ENCODE assay signal across 1 cellular context in the genomic region with DNA sequence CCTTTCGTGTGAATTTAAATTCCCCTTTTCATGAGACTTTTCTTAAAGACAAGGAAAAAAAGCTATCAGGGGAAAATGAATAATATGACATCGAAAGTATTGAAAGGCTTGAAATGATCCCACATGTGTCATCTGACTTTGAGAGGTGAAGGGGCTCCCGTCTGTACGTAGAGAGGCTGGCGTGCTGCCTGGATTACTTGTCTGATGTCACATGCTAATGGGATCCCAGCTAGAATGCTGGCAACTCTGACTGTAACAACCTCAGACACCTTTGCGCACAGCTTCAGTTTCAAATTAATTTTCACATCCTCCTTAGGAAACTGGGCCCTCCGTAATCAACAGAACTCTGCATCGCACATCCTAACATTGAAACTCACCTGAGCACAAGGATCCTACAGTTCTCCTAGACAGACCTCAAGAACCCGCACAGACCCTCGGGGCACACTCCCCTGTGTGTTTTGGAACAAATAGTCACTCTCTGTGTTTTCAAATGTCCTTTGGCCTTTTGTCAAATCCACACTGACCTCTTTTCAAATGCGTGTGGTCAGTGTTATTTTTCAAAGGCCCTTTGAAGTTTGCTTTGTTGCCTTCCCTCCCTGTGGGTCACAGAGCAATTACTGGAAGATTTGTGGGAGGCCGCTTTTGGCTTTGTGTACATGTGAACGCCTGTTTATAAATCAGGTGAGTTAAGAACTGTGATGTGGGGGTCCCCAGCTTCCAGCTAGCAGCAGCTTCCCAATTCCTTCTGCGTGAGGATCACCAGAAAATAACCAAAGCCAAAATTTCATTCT.
TF ChIP-seq lines count a peak whose summit lies in the region.

No MANE protein-coding gene starts in this region.

TF ChIP-seq in HepG2, 621 proteins besides CTCF, POLR2A, EP300 and RAD21 (continued from another document and continues in another):
- TF ChIP-seq, protein P1, sequence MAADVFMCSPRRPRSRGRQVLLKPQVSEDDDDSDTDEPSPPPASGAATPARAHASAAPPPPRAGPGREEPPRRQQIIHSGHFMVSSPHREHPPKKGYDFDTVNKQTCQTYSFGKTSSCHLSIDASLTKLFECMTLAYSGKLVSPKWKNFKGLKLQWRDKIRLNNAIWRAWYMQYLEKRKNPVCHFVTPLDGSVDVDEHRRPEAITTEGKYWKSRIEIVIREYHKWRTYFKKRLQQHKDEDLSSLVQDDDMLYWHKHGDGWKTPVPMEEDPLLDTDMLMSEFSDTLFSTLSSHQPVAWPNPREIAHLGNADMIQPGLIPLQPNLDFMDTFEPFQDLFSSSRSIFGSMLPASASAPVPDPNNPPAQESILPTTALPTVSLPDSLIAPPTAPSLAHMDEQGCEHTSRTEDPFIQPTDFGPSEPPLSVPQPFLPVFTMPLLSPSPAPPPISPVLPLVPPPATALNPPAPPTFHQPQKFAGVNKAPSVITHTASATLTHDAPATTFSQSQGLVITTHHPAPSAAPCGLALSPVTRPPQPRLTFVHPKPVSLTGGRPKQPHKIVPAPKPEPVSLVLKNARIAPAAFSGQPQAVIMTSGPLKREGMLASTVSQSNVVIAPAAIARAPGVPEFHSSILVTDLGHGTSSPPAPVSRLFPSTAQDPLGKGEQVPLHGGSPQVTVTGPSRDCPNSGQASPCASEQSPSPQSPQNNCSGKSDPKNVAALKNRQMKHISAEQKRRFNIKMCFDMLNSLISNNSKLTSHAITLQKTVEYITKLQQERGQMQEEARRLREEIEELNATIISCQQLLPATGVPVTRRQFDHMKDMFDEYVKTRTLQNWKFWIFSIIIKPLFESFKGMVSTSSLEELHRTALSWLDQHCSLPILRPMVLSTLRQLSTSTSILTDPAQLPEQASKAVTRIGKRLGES (CRISPR knock-in tag; IDR thresholded peaks at IDR 0.05; ENCODE audit: borderline replicate concordance) = no peak; the same call in 1 of the 2 replicates
- peak; percentile 77; the same call in 1 of the 2 replicates for TF ChIP-seq ZFP37 (CRISPR knock-in tag; IDR thresholded peaks at IDR 0.05; ENCODE audit: borderline replicate concordance)
- TF ChIP-seq HDAC6 (IDR thresholded peaks at IDR 0.05; ENCODE audit: low read depth, low read length) = no peak
- no peak for TF ChIP-seq NFE2 (CRISPR knock-in tag; IDR thresholded peaks at IDR 0.05)
- TF ChIP-seq MYC (CRISPR knock-in tag; IDR thresholded peaks at IDR 0.05; ENCODE audit: borderline replicate concordance) = 0 out of 2 replicates have a peak, but pooled peaks have one; percentile 37
- TF ChIP-seq HOXA5 (CRISPR knock-in tag; IDR thresholded peaks at IDR 0.05) = 0 out of 2 replicates have a peak, but pooled peaks have one; percentile 31
- peak; percentile 96 for TF ChIP-seq FOXM1 (CRISPR knock-in tag; IDR thresholded peaks at IDR 0.05)
- no peak for TF ChIP-seq ARID2 (CRISPR knock-in tag; IDR thresholded peaks at IDR 0.05; ENCODE audit: borderline replicate concordance)
- TF ChIP-seq, protein P2, sequence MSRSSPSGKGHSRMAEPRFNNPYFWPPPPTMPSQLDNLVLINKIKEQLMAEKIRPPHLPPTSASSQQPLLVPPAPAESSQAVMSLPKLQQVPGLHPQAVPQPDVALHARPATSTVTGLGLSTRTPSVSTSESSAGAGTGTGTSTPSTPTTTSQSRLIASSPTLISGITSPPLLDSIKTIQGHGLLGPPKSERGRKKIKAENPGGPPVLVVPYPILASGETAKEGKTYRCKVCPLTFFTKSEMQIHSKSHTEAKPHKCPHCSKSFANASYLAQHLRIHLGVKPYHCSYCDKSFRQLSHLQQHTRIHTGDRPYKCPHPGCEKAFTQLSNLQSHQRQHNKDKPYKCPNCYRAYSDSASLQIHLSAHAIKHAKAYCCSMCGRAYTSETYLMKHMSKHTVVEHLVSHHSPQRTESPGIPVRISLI (CRISPR knock-in tag; IDR thresholded peaks at IDR 0.05; ENCODE audit: borderline replicate concordance) = peak; percentile 68
- TF ChIP-seq, protein P3, sequence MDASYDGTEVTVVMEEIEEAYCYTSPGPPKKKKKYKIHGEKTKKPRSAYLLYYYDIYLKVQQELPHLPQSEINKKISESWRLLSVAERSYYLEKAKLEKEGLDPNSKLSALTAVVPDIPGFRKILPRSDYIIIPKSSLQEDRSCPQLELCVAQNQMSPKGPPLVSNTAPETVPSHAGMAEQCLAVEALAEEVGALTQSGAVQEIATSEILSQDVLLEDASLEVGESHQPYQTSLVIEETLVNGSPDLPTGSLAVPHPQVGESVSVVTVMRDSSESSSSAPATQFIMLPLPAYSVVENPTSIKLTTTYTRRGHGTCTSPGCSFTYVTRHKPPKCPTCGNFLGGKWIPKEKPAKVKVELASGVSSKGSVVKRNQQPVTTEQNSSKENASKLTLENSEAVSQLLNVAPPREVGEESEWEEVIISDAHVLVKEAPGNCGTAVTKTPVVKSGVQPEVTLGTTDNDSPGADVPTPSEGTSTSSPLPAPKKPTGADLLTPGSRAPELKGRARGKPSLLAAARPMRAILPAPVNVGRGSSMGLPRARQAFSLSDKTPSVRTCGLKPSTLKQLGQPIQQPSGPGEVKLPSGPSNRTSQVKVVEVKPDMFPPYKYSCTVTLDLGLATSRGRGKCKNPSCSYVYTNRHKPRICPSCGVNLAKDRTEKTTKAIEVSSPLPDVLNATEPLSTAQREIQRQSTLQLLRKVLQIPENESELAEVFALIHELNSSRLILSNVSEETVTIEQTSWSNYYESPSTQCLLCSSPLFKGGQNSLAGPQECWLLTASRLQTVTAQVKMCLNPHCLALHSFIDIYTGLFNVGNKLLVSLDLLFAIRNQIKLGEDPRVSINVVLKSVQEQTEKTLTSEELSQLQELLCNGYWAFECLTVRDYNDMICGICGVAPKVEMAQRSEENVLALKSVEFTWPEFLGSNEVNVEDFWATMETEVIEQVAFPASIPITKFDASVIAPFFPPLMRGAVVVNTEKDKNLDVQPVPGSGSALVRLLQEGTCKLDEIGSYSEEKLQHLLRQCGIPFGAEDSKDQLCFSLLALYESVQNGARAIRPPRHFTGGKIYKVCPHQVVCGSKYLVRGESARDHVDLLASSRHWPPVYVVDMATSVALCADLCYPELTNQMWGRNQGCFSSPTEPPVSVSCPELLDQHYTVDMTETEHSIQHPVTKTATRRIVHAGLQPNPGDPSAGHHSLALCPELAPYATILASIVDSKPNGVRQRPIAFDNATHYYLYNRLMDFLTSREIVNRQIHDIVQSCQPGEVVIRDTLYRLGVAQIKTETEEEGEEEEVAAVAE (CRISPR knock-in tag; IDR thresholded peaks at IDR 0.05; ENCODE audit: borderline replicate concordance) = peak; percentile 92
- peak; percentile 84 for TF ChIP-seq AKAP8 (CRISPR knock-in tag; IDR thresholded peaks at IDR 0.05)
- TF ChIP-seq ZNF205 (CRISPR knock-in tag; IDR thresholded peaks at IDR 0.05) = peak; percentile 80; the same call in 1 of the 2 replicates
- TF ChIP-seq, protein P4, sequence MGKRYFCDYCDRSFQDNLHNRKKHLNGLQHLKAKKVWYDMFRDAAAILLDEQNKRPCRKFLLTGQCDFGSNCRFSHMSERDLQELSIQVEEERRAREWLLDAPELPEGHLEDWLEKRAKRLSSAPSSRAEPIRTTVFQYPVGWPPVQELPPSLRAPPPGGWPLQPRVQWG (CRISPR knock-in tag; IDR thresholded peaks at IDR 0.05; ENCODE audit: borderline replicate concordance, low read depth) = no peak
- no peak for TF ChIP-seq MAFK (conservative IDR thresholded peaks at IDR 0.05 in 1 of 2, IDR thresholded peaks at IDR 0.05 in 1 of 2; ENCODE audit: low read length in 2 of 2)
- TF ChIP-seq ADNP (CRISPR knock-in tag; IDR thresholded peaks at IDR 0.05) = no peak
- no peak for TF ChIP-seq SUZ12 (IDR thresholded peaks at IDR 0.05; ENCODE audit: low read depth, low read length)
- 0 out of 2 replicates have a peak, but pooled peaks have one; percentile 39 for TF ChIP-seq ZSCAN20 (CRISPR knock-in tag; IDR thresholded peaks at IDR 0.05; ENCODE audit: borderline replicate concordance)
- peak; percentile 94 for TF ChIP-seq ASH2L (IDR thresholded peaks at IDR 0.05; ENCODE audit: insufficient read length, low read depth, low read length)
- TF ChIP-seq SIX1 (CRISPR knock-in tag; IDR thresholded peaks at IDR 0.05; ENCODE audit: borderline replicate concordance) = peak; percentile 96
- TF ChIP-seq STAG1 (CRISPR knock-in tag; IDR thresholded peaks at IDR 0.05) = peak; percentile 51
- TF ChIP-seq, protein P5, sequence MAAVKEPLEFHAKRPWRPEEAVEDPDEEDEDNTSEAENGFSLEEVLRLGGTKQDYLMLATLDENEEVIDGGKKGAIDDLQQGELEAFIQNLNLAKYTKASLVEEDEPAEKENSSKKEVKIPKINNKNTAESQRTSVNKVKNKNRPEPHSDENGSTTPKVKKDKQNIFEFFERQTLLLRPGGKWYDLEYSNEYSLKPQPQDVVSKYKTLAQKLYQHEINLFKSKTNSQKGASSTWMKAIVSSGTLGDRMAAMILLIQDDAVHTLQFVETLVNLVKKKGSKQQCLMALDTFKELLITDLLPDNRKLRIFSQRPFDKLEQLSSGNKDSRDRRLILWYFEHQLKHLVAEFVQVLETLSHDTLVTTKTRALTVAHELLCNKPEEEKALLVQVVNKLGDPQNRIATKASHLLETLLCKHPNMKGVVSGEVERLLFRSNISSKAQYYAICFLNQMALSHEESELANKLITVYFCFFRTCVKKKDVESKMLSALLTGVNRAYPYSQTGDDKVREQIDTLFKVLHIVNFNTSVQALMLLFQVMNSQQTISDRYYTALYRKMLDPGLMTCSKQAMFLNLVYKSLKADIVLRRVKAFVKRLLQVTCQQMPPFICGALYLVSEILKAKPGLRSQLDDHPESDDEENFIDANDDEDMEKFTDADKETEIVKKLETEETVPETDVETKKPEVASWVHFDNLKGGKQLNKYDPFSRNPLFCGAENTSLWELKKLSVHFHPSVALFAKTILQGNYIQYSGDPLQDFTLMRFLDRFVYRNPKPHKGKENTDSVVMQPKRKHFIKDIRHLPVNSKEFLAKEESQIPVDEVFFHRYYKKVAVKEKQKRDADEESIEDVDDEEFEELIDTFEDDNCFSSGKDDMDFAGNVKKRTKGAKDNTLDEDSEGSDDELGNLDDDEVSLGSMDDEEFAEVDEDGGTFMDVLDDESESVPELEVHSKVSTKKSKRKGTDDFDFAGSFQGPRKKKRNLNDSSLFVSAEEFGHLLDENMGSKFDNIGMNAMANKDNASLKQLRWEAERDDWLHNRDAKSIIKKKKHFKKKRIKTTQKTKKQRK (IDR thresholded peaks at IDR 0.05; ENCODE audit: low read length) = no peak
- TF ChIP-seq, protein P6, sequence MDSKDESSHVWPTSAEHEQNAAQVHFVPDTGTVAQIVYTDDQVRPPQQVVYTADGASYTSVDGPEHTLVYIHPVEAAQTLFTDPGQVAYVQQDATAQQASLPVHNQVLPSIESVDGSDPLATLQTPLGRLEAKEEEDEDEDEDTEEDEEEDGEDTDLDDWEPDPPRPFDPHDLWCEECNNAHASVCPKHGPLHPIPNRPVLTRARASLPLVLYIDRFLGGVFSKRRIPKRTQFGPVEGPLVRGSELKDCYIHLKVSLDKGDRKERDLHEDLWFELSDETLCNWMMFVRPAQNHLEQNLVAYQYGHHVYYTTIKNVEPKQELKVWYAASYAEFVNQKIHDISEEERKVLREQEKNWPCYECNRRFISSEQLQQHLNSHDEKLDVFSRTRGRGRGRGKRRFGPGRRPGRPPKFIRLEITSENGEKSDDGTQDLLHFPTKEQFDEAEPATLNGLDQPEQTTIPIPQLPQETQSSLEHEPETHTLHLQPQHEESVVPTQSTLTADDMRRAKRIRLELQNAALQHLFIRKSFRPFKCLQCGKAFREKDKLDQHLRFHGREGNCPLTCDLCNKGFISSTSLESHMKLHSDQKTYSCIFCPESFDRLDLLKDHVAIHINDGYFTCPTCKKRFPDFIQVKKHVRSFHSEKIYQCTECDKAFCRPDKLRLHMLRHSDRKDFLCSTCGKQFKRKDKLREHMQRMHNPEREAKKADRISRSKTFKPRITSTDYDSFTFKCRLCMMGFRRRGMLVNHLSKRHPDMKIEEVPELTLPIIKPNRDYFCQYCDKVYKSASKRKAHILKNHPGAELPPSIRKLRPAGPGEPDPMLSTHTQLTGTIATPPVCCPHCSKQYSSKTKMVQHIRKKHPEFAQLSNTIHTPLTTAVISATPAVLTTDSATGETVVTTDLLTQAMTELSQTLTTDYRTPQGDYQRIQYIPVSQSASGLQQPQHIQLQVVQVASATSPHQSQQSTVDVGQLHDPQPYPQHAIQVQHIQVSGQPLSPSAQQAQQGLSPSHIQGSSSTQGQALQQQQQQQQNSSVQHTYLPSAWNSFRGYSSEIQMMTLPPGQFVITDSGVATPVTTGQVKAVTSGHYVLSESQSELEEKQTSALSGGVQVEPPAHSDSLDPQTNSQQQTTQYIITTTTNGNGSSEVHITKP (CRISPR knock-in tag; IDR thresholded peaks at IDR 0.05; ENCODE audit: low read depth) = peak; percentile 92
- 0 out of 2 replicates have a peak, but pooled peaks have one; percentile 69 for TF ChIP-seq TSC22D2 (CRISPR knock-in tag; IDR thresholded peaks at IDR 0.05; ENCODE audit: borderline replicate concordance)
- TF ChIP-seq CBX5 (CRISPR knock-in tag; IDR thresholded peaks at IDR 0.05; ENCODE audit: borderline replicate concordance) = peak; percentile 85
- TF ChIP-seq ZFP90 (CRISPR knock-in tag; IDR thresholded peaks at IDR 0.05; ENCODE audit: borderline replicate concordance) = peak; percentile 52; the same call in 1 of the 2 replicates
- peak; percentile 96 for TF ChIP-seq SP5 (CRISPR knock-in tag; IDR thresholded peaks at IDR 0.05; ENCODE audit: borderline replicate concordance, low read depth)
- TF ChIP-seq NR1H2 (CRISPR knock-in tag; IDR thresholded peaks at IDR 0.05; ENCODE audit: borderline replicate concordance, low read depth) = peak; percentile 74; the same call in 1 of the 2 replicates
- TF ChIP-seq, protein P7, sequence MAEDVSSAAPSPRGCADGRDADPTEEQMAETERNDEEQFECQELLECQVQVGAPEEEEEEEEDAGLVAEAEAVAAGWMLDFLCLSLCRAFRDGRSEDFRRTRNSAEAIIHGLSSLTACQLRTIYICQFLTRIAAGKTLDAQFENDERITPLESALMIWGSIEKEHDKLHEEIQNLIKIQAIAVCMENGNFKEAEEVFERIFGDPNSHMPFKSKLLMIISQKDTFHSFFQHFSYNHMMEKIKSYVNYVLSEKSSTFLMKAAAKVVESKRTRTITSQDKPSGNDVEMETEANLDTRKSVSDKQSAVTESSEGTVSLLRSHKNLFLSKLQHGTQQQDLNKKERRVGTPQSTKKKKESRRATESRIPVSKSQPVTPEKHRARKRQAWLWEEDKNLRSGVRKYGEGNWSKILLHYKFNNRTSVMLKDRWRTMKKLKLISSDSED (CRISPR knock-in tag; IDR thresholded peaks at IDR 0.05) = no peak
- 0 out of 2 replicates have a peak, but pooled peaks have one; percentile 48 for TF ChIP-seq ZNF678 (CRISPR knock-in tag; IDR thresholded peaks at IDR 0.05)
- TF ChIP-seq ZNF234 (CRISPR knock-in tag; conservative IDR thresholded peaks at IDR 0.05) = no peak
- peak; percentile 90; the same call in 1 of the 2 replicates for TF ChIP-seq ZNF556 (CRISPR knock-in tag; IDR thresholded peaks at IDR 0.05; ENCODE audit: borderline replicate concordance)
- TF ChIP-seq HNF4A (CRISPR knock-in tag; IDR thresholded peaks at IDR 0.05) = peak; percentile 95
- TF ChIP-seq ZNF660 (CRISPR knock-in tag; IDR thresholded peaks at IDR 0.05; ENCODE audit: borderline replicate concordance, low read depth) = no peak
- no peak for TF ChIP-seq JARID2 (CRISPR knock-in tag; IDR thresholded peaks at IDR 0.05; ENCODE audit: insufficient replicate concordance)
- TF ChIP-seq ZBTB38 (CRISPR knock-in tag; IDR thresholded peaks at IDR 0.05) = peak; percentile 46
- TF ChIP-seq CHD2 (IDR thresholded peaks at IDR 0.05; ENCODE audit: low read depth, low read length) = no peak
- TF ChIP-seq ZC3H4 (CRISPR knock-in tag; IDR thresholded peaks at IDR 0.05; ENCODE audit: borderline replicate concordance) = no peak
- peak; percentile 66; the same call in 1 of the 2 replicates for TF ChIP-seq ATF7-NPFF (CRISPR knock-in tag; IDR thresholded peaks at IDR 0.05; ENCODE audit: low read depth)
- TF ChIP-seq ZNF749 (CRISPR knock-in tag; IDR thresholded peaks at IDR 0.05; ENCODE audit: borderline replicate concordance) = peak; percentile 9; the same call in 1 of the 2 replicates
- TF ChIP-seq ZNF367 (CRISPR knock-in tag; IDR thresholded peaks at IDR 0.05; ENCODE audit: borderline replicate concordance) = no peak
- TF ChIP-seq SCMH1 (CRISPR knock-in tag; IDR thresholded peaks at IDR 0.05; ENCODE audit: borderline replicate concordance) = no peak
- TF ChIP-seq GPN1 (CRISPR knock-in tag; IDR thresholded peaks at IDR 0.05; ENCODE audit: borderline replicate concordance) = no peak
